Comparison of ENCODE assay signal across 20 cellular contexts in the genomic region with DNA sequence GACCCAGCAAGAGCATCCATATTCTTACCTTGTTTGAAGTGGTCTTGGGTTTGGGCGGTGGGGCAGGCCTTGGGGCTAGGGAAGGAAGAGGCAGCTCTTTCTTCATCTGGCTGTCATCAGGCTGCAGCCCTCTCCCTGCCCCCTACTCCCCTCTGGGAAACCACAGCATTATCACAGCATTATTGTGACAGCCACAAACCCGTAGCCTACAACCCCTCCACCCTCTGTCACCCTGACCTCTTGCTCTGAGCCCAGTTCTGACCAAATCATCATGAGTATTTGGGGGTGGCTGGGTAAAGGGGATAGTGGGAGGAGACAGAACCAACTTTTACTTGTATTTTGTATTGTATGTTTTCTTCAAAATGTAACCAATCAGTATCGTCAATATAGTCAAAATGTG.
"Had no signal": no experiment of that assay in that cellular context is flagged by ENCODE, and none has a peak within 500 bp of the region (broad histone marks: within the 10 kb centered on the region; RNA-seq: fewer than 3 reads in every experiment).

No MANE protein-coding gene starts in this region.

- DNase-seq: KBM-7, MV-4-11, NCI-H1092, NCI-H1105 treated with DMSO at 0.1 percent for 48 hours, NCI-H1417 treated with DMSO at 0.1 percent for 48 hours, NCI-H146, NCI-H187, NCI-H2029, NCI-H2081 treated with DMSO at 0.1 percent for 48 hours, NCI-H2171, NCI-H226, NCI-H446, NCI-H510A, NCI-H524 treated with DMSO at 0.1 percent for 48 hours, NCI-H69, NCI-H774, PC-3, SHP77, SK-N-SH had no signal

- ATAC-seq: Panc1, PC-3 had no signal
